ENCODE assay signal across 8 cellular contexts in the genomic region with DNA sequence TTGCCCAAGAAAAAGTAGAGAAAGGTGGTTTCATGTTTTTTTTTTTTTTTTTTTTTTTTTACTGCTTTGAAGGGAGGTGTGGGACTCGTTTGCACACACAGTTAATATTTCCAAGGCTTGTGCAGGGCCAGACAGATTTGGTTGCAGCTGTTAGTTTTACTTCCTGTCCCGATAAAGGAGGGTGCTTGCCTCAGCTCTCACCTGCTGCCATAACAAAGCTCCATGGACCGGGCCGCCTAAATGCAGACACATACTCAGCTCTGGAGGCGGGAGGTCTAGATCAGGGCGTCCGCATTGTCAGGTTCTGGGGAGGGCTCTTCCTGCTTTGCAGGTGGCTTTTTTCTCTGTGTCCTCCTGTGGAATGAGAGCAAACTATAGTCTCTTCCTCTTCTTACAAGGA.
A peak's percentile ranks its signal among the peaks of the same experiment; 100 is the strongest.
DNase-seq lines count a peak whose midpoint lies in the region; ATAC-seq and TF ChIP-seq lines count a peak whose summit lies in the region.

No MANE protein-coding gene starts in this region.

- H3K36me3 Mint-ChIP-seq in natural killer cell (no peaks in the 10 kb centered on the region), WTC11 (no peaks in the 10 kb centered on the region)
- no peaks in the 10 kb centered on the region for H3K36me3 Mint-ChIP-seq in natural killer cell treated with Interleukin-12 subunit alpha and Interleukin-12 subunit beta and Interleukin-15 and Interleukin-18, amount 100 ng/mL, for 72 hours

- intact Hi-C loops in natural killer cell (cut with micrococcal nuclease) = no loop called here

- DNase-seq in natural killer cell (no peak), WTC11 (ENCODE audit: low spot score) (no peak), NCI-H524 treated with DMSO at 0.1 percent for 48 hours (lab: John Stamatoyannopoulos, UW) (no peak), inferior parietal cortex (ENCODE audit: extremely low spot score) (no peak)
- no peak for DNase-seq in natural killer cell treated with Interleukin-12 subunit alpha and Interleukin-12 subunit beta and Interleukin-15 and Interleukin-18, amount 100 ng/mL, for 72 hours (ENCODE audit: low spot score)
- no peak for DNase-seq in effector memory CD4-positive, alpha-beta T cell
- no peak for DNase-seq in activated effector memory CD4-positive, alpha-beta T cell treated with Interleukin-2 at 50 U/mL for 16 hours

- H3K4me1 Mint-ChIP-seq in natural killer cell (peaks cover 66 to 68% of the 10 kb centered on the region in 2 donors), WTC11 (peaks cover 60% of the 10 kb centered on the region)
- peaks cover 56 to 67% of the 10 kb centered on the region in 2 donors for H3K4me1 Mint-ChIP-seq in natural killer cell treated with Interleukin-12 subunit alpha and Interleukin-12 subunit beta and Interleukin-15 and Interleukin-18, amount 100 ng/mL, for 72 hours (ENCODE audit: low read depth in 2 of 2)

- H3K27ac Mint-ChIP-seq in natural killer cell = peak overlapping the region; percentile 54 to 83
- H3K27ac Mint-ChIP-seq in natural killer cell treated with Interleukin-12 subunit alpha and Interleukin-12 subunit beta and Interleukin-15 and Interleukin-18, amount 100 ng/mL, for 72 hours = peak overlapping the region in 1 of 2 donors; percentile 37
- no peak overlapping the region for H3K27ac Mint-ChIP-seq in WTC11

- no peak for TF ChIP-seq CTCF in natural killer cell (IDR thresholded peaks at IDR 0.05)
- TF ChIP-seq CTCF in WTC11 (IDR thresholded peaks at IDR 0.05) = no peak

- POLR2A ChIA-PET in WTC11 (lab: Charles Lee) = interaction anchor here (0.6 to 1.2 kb wide), 3 partner anchors 15 to 327 kb away, joined by 3 to 4 read pairs (median 4); no protein-coding TSS in a partner anchor

- H3K4me1 ChIP-seq in effector memory CD4-positive, alpha-beta T cell (ENCODE audit: control insufficient read depth, insufficient read depth, low read length, poor library complexity, severe bottlenecking) = peaks cover 57% of the 10 kb centered on the region

- ATAC-seq in natural killer cell (no peak), HG03103 (IDR thresholded peaks at IDR 0.05; ENCODE audit: low read depth, unreplicated experiment) (peak; percentile 66), WTC11 (peak; percentile 26; the same call in 1 of the 2 replicates)
- no peak for ATAC-seq in natural killer cell treated with Interleukin-12 subunit alpha and Interleukin-12 subunit beta and Interleukin-15 and Interleukin-18, amount 100 ng/mL, for 72 hours

- H3K4me3 ChIP-seq in effector memory CD4-positive, alpha-beta T cell (ENCODE audit: insufficient read depth, low read depth, low read length, poor library complexity, severe bottlenecking) = no peak overlapping the region

- CTCF ChIA-PET in WTC11 (lab: Charles Lee) = interaction anchor here (0.6 to 1.3 kb wide), 4 partner anchors 14 to 110 kb away, joined by 3 to 9 read pairs (median 4); no protein-coding TSS in a partner anchor

- no peak overlapping the region for H3K27ac ChIP-seq in effector memory CD4-positive, alpha-beta T cell (ENCODE audit: insufficient read depth, low read length, poor library complexity, severe bottlenecking)

- H3K27me3 Mint-ChIP-seq in natural killer cell (ENCODE audit: low read depth in 2 of 2) = no peaks in the 10 kb centered on the region
- no peaks in the 10 kb centered on the region for H3K27me3 Mint-ChIP-seq in natural killer cell treated with Interleukin-12 subunit alpha and Interleukin-12 subunit beta and Interleukin-15 and Interleukin-18, amount 100 ng/mL, for 72 hours
- H3K27me3 Mint-ChIP-seq in WTC11 (ENCODE audit: low read depth) = no peaks in the 10 kb centered on the region

- no peaks in the 10 kb centered on the region for H3K27me3 ChIP-seq in effector memory CD4-positive, alpha-beta T cell (replicated peaks; ENCODE audit: control insufficient read depth, insufficient read depth, low read length, poor library complexity, severe bottlenecking)

- H3K4me3 Mint-ChIP-seq in natural killer cell (peak overlapping the region; percentile 49), WTC11 (no peak overlapping the region)
- H3K4me3 Mint-ChIP-seq in natural killer cell treated with Interleukin-12 subunit alpha and Interleukin-12 subunit beta and Interleukin-15 and Interleukin-18, amount 100 ng/mL, for 72 hours = no peak overlapping the region

- H3K36me3 ChIP-seq in effector memory CD4-positive, alpha-beta T cell (ENCODE audit: control insufficient read depth, insufficient read depth, low read length) = no peaks in the 10 kb centered on the region

- no peaks in the 10 kb centered on the region for H3K9me3 Mint-ChIP-seq in natural killer cell
- no peaks in the 10 kb centered on the region for H3K9me3 Mint-ChIP-seq in natural killer cell treated with Interleukin-12 subunit alpha and Interleukin-12 subunit beta and Interleukin-15 and Interleukin-18, amount 100 ng/mL, for 72 hours
- H3K9me3 Mint-ChIP-seq in WTC11 = no peaks in the 10 kb centered on the region

- no peaks in the 10 kb centered on the region for H3K9me3 ChIP-seq in effector memory CD4-positive, alpha-beta T cell (ENCODE audit: control insufficient read depth, low read length)

TF ChIP-seq in WTC11, 78 proteins besides CTCF, POLR2A, EP300 and RAD21:
- TF ChIP-seq TP53 (CRISPR knock-in tag; IDR thresholded peaks at IDR 0.05) (no peak), OVOL2 (CRISPR knock-in tag; IDR thresholded peaks at IDR 0.05; ENCODE audit: borderline replicate concordance) (no peak), ZNF317 (CRISPR knock-in tag; IDR thresholded peaks at IDR 0.05; ENCODE audit: borderline replicate concordance, low read depth) (no peak), ZNF416 (CRISPR knock-in tag; IDR thresholded peaks at IDR 0.05) (no peak)
TF ChIP-seq in WTC11: peak in this region for 0.

Comparison
In these comparisons a context has a peak if more than half of its experiments do, and no peak if none do; other contexts are left out.
1. ATAC-seq: peak in HG03103 (single experiment) and WTC11 (single experiment); none in natural killer cell (0 of 3) and natural killer cell treated with Interleukin-12 subunit alpha and Interleukin-12 subunit beta and Interleukin-15 and Interleukin-18, amount 100 ng/mL, for 72 hours (0 of 2).